In the genomic region with DNA sequence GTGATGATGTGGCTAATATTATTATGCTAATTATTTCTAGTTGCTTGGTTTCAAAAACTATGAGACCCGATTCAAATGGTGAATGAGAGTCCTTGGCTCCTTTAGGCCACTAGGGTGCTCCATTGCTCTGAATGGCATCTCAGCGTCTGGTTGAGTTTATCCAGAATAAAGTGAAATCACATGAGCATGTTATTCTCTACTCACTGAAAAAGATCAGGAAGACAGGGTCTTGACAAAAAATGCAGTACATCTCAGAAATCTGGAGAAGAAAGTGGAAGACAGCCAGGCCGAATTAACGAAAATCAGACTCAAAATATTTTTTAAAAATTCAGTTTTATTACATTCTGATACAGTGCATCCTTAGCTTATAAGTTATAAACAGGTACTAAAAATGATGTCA, we compare ENCODE assay signal across 8 cellular contexts.
A peak's percentile ranks its signal among the peaks of the same experiment; 100 is the strongest.
DNase-seq lines count a peak whose midpoint lies in the region; ATAC-seq and TF ChIP-seq lines count a peak whose summit lies in the region.

No MANE protein-coding gene starts in this region.

- H3K27ac ChIP-seq in tibial artery = no peak overlapping the region

- H3K4me3 Mint-ChIP-seq in immature natural killer cell (no peak overlapping the region), Calu3 (ENCODE audit: low read depth, unreplicated experiment) (no peak overlapping the region)

- no peak overlapping the region for H3K4me3 ChIP-seq in tibial artery

- TF ChIP-seq CTCF in tibial artery (IDR thresholded peaks at IDR 0.05) (peak; percentile 78 to 84), Calu3 (IDR thresholded peaks at IDR 0.05; ENCODE audit: unreplicated experiment) (no peak)

- H3K27me3 ChIP-seq in tibial artery = peaks cover 0 to 6% of the 10 kb centered on the region in 2 donors

- H3K36me3 Mint-ChIP-seq in immature natural killer cell (no peaks in the 10 kb centered on the region), Calu3 (ENCODE audit: insufficient read depth, unreplicated experiment) (no peaks in the 10 kb centered on the region)

- H3K4me1 ChIP-seq in tibial artery = peaks cover 0 to 10% (median 3%) of the 10 kb centered on the region in 4 donors

- H3K27ac Mint-ChIP-seq in immature natural killer cell (no peak overlapping the region), Calu3 (ENCODE audit: unreplicated experiment) (no peak overlapping the region)

- no TSS peak for BruUV-seq in Calu3 (replicated peaks; lab: Mats Ljungman, UMichigan)

- peak; percentile 12 for DNase-seq in DMS114 treated with DMSO at 0.1 percent for 48 hours (lab: John Stamatoyannopoulos, UW; ENCODE audit: unreplicated experiment)
- DNase-seq in NCI-H2171 (lab: John Stamatoyannopoulos, UW) = peak; percentile 18
- DNase-seq in astrocyte of the hippocampus (ENCODE audit: low read depth, low spot score) = peak; percentile 86
- peak in 2 of 3 donors; percentile 19 to 21 for DNase-seq in immature natural killer cell
- no peak for DNase-seq in tibial artery
- no peak for DNase-seq in Calu3

- no peaks in the 10 kb centered on the region for H3K36me3 ChIP-seq in tibial artery

- CTCF ChIA-PET in Calu3 (lab: Charles Lee) = no interaction called here

- peak; percentile 97 for ATAC-seq in GM19035 (IDR thresholded peaks at IDR 0.05; ENCODE audit: unreplicated experiment)
- ATAC-seq in HG03095 (IDR thresholded peaks at IDR 0.05; ENCODE audit: unreplicated experiment) = peak; percentile 91

- no peaks in the 10 kb centered on the region for H3K4me1 Mint-ChIP-seq in immature natural killer cell
- H3K4me1 Mint-ChIP-seq in Calu3 (ENCODE audit: low read depth, unreplicated experiment) = no peaks in the 10 kb centered on the region

- no peaks in the 10 kb centered on the region for H3K9me3 ChIP-seq in tibial artery

- peaks cover 2 to 7% (median 6%) of the 10 kb centered on the region in 3 donors for H3K27me3 Mint-ChIP-seq in immature natural killer cell (ENCODE audit: low read depth in 3 of 3)
- H3K27me3 Mint-ChIP-seq in Calu3 (ENCODE audit: unreplicated experiment) = no peaks in the 10 kb centered on the region

- H3K9me3 Mint-ChIP-seq in immature natural killer cell = no peaks in the 10 kb centered on the region
- H3K9me3 Mint-ChIP-seq in Calu3 (ENCODE audit: low read depth, unreplicated experiment) = no peaks in the 10 kb centered on the region

- intact Hi-C loops in tibial artery (cut with DNase I; ENCODE audit: low total_unique reads) = loop anchor here (2.0 kb wide), 1 partner anchor 639 kb away; no protein-coding TSS in a partner anchor
- intact Hi-C loops in Calu3 (cut with micrococcal nuclease; ENCODE audit: unreplicated experiment) = no loop called here

Comparison
In these comparisons a context has a peak if more than half of its experiments do, and no peak if none do; other contexts are left out.
1. DNase-seq: peak in DMS114 treated with DMSO at 0.1 percent for 48 hours (single experiment), NCI-H2171 (single experiment), astrocyte of the hippocampus (single experiment) and immature natural killer cell (2 of 3); none in tibial artery (0 of 2) and Calu3 (single experiment).